In the genomic region with DNA sequence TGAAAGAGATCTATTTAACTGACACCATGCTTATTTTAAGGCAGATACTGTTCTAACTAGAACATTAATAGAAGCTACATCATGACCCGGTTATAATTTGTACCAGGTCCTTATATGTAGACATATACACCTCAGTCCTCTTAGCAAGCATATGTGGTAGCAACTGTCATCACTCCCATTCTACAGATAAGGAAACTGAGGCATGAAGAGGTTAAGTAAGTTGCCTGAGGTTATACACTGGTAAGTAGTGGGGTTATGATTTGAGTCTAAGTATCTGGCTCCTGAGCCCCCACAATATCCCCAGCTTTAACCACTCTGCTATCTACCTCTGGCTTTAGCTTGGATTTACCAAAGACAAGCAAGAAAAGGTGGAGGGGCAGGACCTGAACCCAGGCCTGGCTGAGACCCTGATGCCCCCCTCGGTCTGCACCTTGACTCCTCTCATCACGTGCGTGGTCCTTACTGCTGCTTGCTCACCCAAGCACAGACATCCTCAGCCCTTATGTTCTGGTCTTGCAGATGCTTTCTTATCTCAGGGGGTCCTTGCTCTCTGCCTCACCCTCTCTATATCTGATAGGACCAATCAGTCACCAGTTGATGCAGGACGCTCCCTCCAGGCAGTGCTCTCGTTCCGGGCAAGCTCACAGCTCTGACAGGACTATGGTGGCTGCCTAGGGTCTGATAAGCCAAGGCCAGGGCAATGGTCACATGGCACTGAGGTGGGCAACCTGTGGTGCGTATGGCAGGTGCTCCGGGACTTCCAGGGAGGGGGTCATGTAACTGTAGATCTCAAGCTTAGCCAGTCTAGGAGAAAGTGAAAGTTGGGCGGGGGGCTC, we compare ENCODE assay signal across 25 cellular contexts. TPM values are rescaled to one million over a fixed set of nuclear protein-coding genes. Genes with fewer than 3 reads are reported as not detected.
DNase-seq lines count a peak whose midpoint lies in the region; ATAC-seq and TF ChIP-seq lines count a peak whose summit lies in the region.
"Had no signal": no experiment of that assay in that cellular context is flagged by ENCODE, and none has a peak within 500 bp of the region (broad histone marks: within the 10 kb centered on the region; RNA-seq: fewer than 3 reads in every experiment).

No MANE protein-coding gene starts in this region.

- H3K36me3 ChIP-seq in lung (ENCODE audit: control insufficient read depth in 2 of 2, insufficient read depth in 2 of 2, low read length in 2 of 2): no peaks in the 10 kb centered on the region
- peaks cover 0 to 20% of the 10 kb centered on the region in 2 donors for H3K36me3 ChIP-seq in psoas muscle (ENCODE audit: insufficient read depth in 1 of 2, low read depth in 1 of 2)
- H3K36me3 ChIP-seq in SJCRH30: peaks cover 9% of the 10 kb centered on the region
- H3K36me3 ChIP-seq: MG63 had no signal

- H3K27ac Mint-ChIP-seq in CD14-positive monocyte (peak overlapping the region in 5 of 7 donors; percentile 35 to 63 (median 44)), chondrocyte (ENCODE audit: unreplicated experiment) (peak overlapping the region; percentile 79)
- H3K27ac Mint-ChIP-seq: activated CD4-positive, alpha-beta memory T cell treated with anti-CD3 and anti-CD28 coated beads for 36 hours; effector memory CD8-positive, alpha-beta T cell; stimulated activated naive CD8-positive, alpha-beta T cell treated with anti-CD3 and anti-CD28 coated beads, Interleukin-15, Interleukin-2, amounts not matched to agents 100 ng/mL and 50 ng/mL, for 24 hours; T-helper 1 cell treated with Interleukin-12 subunit alpha and Interleukin-12 subunit beta and Interleukin-4 antibody, amounts not matched to agents 30 μg/mL and 1 μg/mL, for 36 hours had no signal

- H3K4me1 ChIP-seq in lung (ENCODE audit: control insufficient read depth in 2 of 2, insufficient read depth in 2 of 2, low read length in 2 of 2): peaks cover 9 to 19% of the 10 kb centered on the region in 2 donors
- peaks cover 82% of the 10 kb centered on the region for H3K4me1 ChIP-seq in psoas muscle
- H3K4me1 ChIP-seq in SJCRH30: peaks cover 68% of the 10 kb centered on the region

- peaks cover 3 to 11% (median 6%) of the 10 kb centered on the region in 7 donors for H3K9me3 Mint-ChIP-seq in CD14-positive monocyte
- no peaks in the 10 kb centered on the region for H3K9me3 Mint-ChIP-seq in chondrocyte (ENCODE audit: low read depth)
- H3K9me3 Mint-ChIP-seq: activated CD4-positive, alpha-beta memory T cell treated with anti-CD3 and anti-CD28 coated beads for 36 hours; effector memory CD8-positive, alpha-beta T cell; stimulated activated naive CD8-positive, alpha-beta T cell treated with anti-CD3 and anti-CD28 coated beads, Interleukin-15, Interleukin-2, amounts not matched to agents 100 ng/mL and 50 ng/mL, for 24 hours; T-helper 1 cell treated with Interleukin-12 subunit alpha and Interleukin-12 subunit beta and Interleukin-4 antibody, amounts not matched to agents 30 μg/mL and 1 μg/mL, for 36 hours had no signal

- intact Hi-C loops in CD14-positive monocyte (cut with micrococcal nuclease) (no loop called here), psoas muscle (cut with DNase I) (no loop called here)

- peaks cover 76% of the 10 kb centered on the region for H3K4me1 Mint-ChIP-seq in CD14-positive monocyte
- peaks cover 76% of the 10 kb centered on the region for H3K4me1 Mint-ChIP-seq in chondrocyte (ENCODE audit: low read depth)

- H3K4me3 Mint-ChIP-seq in CD14-positive monocyte (no peak overlapping the region), chondrocyte (ENCODE audit: unreplicated experiment) (no peak overlapping the region)
- H3K4me3 Mint-ChIP-seq: activated CD4-positive, alpha-beta memory T cell treated with anti-CD3 and anti-CD28 coated beads for 36 hours; effector memory CD8-positive, alpha-beta T cell; stimulated activated naive CD8-positive, alpha-beta T cell treated with anti-CD3 and anti-CD28 coated beads, Interleukin-15, Interleukin-2, amounts not matched to agents 100 ng/mL and 50 ng/mL, for 24 hours; T-helper 1 cell treated with Interleukin-12 subunit alpha and Interleukin-12 subunit beta and Interleukin-4 antibody, amounts not matched to agents 30 μg/mL and 1 μg/mL, for 36 hours had no signal

- H3K9me3 ChIP-seq in lung (ENCODE audit: control insufficient read depth in 2 of 2, insufficient read depth in 1 of 2, low read length in 1 of 2): no peaks in the 10 kb centered on the region
- H3K9me3 ChIP-seq in psoas muscle: no peaks in the 10 kb centered on the region
- H3K9me3 ChIP-seq in SJCRH30 (replicated peaks): no peaks in the 10 kb centered on the region
- H3K9me3 ChIP-seq: MG63 had no signal

- H3K27me3 ChIP-seq in lung (ENCODE audit: control insufficient read depth, insufficient read depth): no peaks in the 10 kb centered on the region
- no peaks in the 10 kb centered on the region for H3K27me3 ChIP-seq in psoas muscle (ENCODE audit: insufficient read depth in 3 of 3, low read length in 2 of 3)
- no peaks in the 10 kb centered on the region for H3K27me3 ChIP-seq in SJCRH30
- H3K27me3 ChIP-seq: MG63 had no signal

- ATAC-seq in lung (ENCODE audit: insufficient read depth, low FRiP score) (no peak), psoas muscle (no peak)
- ATAC-seq: activated CD4-positive, CD25-positive, alpha-beta regulatory T cell treated with anti-CD3 and anti-CD28 coated beads, Interleukin-2, amount 50 U/mL, for 24 hours; effector memory CD8-positive, alpha-beta T cell; esophagus mucosa had no signal

- DNase-seq in CD14-positive monocyte (ENCODE audit: low spot score) (no peak), chondrocyte (ENCODE audit: low spot score) (no peak), lung (ENCODE audit: low spot score) (peak; percentile 22), psoas muscle (no peak), SJCRH30 (no peak), NCI-H1092 (lab: John Stamatoyannopoulos, UW) (no peak), amniotic stem cell (lab: John Stamatoyannopoulos, UW) (no peak), T-helper 2 cell (no peak)
- DNase-seq: activated CD4-positive, alpha-beta memory T cell treated with anti-CD3 and anti-CD28 coated beads for 36 hours; activated CD8-positive, alpha-beta memory T cell treated with anti-CD3 and anti-CD28 coated beads, Interleukin-2, amount 50 U/mL, for 48 hours; activated naive CD4-positive, alpha-beta T cell treated with anti-CD3 and anti-CD28 coated beads, Interleukin-2, amount 50 U/mL, for 16 hours; DMS79 treated with DMSO at 0.1 percent for 48 hours; effector memory CD8-positive, alpha-beta T cell; KG1; MG63; midbrain; NCI-H1417; NCI-H2081; NCI-H748 treated with DMSO at 0.1 percent for 48 hours had no signal

- TF ChIP-seq CTCF in CD14-positive monocyte (IDR thresholded peaks at IDR 0.05) (no peak), chondrocyte (IDR thresholded peaks at IDR 0.05) (no peak), lung (IDR thresholded peaks at IDR 0.05; ENCODE audit: control extremely low read depth, extremely low read depth) (no peak), psoas muscle (IDR thresholded peaks at IDR 0.05) (no peak)

- H3K36me3 Mint-ChIP-seq in CD14-positive monocyte (peaks cover 47 to 65% of the 10 kb centered on the region in 2 donors), chondrocyte (ENCODE audit: low read depth) (no peaks in the 10 kb centered on the region)
- H3K36me3 Mint-ChIP-seq: activated CD4-positive, alpha-beta memory T cell treated with anti-CD3 and anti-CD28 coated beads for 36 hours had no signal

- 94 to 95% methylated on average over 10 of the region's 10 CpGs for WGBS in lung, 2 donors
- WGBS in psoas muscle, 3 donors: 89 to 93% (median 89%) methylated on average over 10 of the region's 10 CpGs

- H3K27me3 Mint-ChIP-seq in CD14-positive monocyte (ENCODE audit: low read depth in 3 of 3): peaks cover 2 to 11% (median 8%) of the 10 kb centered on the region in 3 donors
- H3K27me3 Mint-ChIP-seq in chondrocyte (ENCODE audit: low read depth): no peaks in the 10 kb centered on the region

- H3K27ac ChIP-seq in lung (ENCODE audit: low read depth in 1 of 2, low read length in 1 of 2) (peak overlapping the region in 1 of 2 donors; percentile 62), psoas muscle (peak overlapping the region; percentile 97), SJCRH30 (no peak overlapping the region)
- H3K27ac ChIP-seq: skin epidermis had no signal

- H3K4me3 ChIP-seq in lung (no peak overlapping the region), psoas muscle (peak overlapping the region; percentile 88), SJCRH30 (no peak overlapping the region)
- H3K4me3 ChIP-seq: coronary artery, MG63, skin epidermis had no signal

RNA-seq across cellular contexts. Expression of a gene that starts 4.0 kb away (rescaled TPM):
- 10 to 100 TPM; 16.1 to 31.2 TPM for polyA plus RNA-seq in CD14-positive monocyte
- 83.0 to 115 TPM (median 112 TPM) in 3 replicates for total RNA-seq in chondrocyte
- 10 to 100 TPM; 31.8 to 48.3 TPM for total RNA-seq in lung
- polyA plus RNA-seq in lung: 10 to 100 TPM; 12.9 to 56.2 TPM
- 100 to 1,000 TPM; 109 to 208 (median 118) TPM for total RNA-seq in psoas muscle
- polyA plus RNA-seq in psoas muscle: 10 to 100 TPM; 38.3 to 67.1 (median 55.8) TPM
- total RNA-seq in SJCRH30 (2014; rRNA removed; shearing (Covaris generic)): 13.9 and 15.2 TPM in 2 replicates
- total RNA-seq: activated CD4-positive, alpha-beta memory T cell treated with anti-CD3 and anti-CD28 coated beads for 36 hours had no signal
